In the genomic region with DNA sequence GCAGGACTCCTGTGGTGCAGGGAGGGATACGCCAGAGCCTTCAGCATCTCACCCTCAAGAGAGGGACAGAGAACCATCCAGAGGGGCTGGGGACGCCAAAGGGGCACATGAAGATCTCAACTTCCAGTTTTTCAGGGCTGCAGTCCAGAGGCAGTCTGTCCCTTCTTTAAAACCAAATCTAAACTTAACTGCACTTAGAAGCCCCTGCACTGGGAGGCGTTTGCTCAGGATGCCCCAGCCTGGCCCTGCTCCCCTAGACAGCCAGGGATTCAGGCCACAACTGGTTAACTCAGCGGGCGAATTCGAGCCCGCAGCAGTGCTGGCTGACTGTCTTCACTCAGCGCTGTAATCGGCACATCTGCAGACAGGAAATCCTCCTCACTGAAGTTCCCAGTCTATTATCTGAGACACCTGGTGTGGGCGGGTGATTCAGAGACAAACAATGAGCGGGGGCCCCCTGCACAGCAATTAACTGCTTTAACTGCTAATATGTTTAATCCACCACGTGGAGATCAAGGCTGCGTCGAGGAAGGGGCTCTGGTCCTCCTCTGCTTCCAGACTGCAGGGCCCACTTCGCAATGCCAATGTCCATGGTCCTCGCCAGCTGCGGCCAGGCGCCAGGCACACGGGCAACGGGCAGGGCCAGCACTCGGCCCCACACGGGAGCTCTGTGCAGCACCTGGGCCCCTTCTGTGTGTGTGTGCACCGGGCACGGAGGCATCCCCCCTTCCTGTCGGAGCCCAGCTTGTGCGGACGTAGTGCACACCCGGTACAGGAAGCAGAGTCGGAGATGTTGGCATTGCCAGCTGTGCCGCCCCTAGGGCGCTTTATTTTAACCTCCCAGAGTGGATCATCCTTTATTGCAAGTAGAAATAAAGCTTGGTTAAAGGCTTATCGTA, we compare ENCODE assay signal across 8 cellular contexts. TPM values are rescaled to one million over a fixed set of nuclear protein-coding genes. Genes with fewer than 3 reads are reported as not detected.
DNase-seq lines count a peak whose midpoint lies in the region; ATAC-seq, FAIRE-seq and TF ChIP-seq lines count a peak whose summit lies in the region.

No MANE protein-coding gene starts in this region.

- H3K79me2 ChIP-seq in GM23338 (replicated peaks; ENCODE audit: insufficient read depth): no peaks in the 10 kb centered on the region
- H3K79me2 ChIP-seq in H1 (ENCODE audit: control insufficient read depth in 1 of 2, insufficient read depth in 2 of 2, low read length in 2 of 2): no peaks in the 10 kb centered on the region

- peak overlapping the region; percentile 35; the same call in 1 of the 2 replicates for H2AFZ ChIP-seq in GM23338
- H2AFZ ChIP-seq in H1 (ENCODE audit: low read length): no peak overlapping the region
- peak overlapping the region; percentile 57 for H2AFZ ChIP-seq in neuron (ENCODE audit: low read depth, low read length)

- peaks cover 16% of the 10 kb centered on the region for H3K27me3 Mint-ChIP-seq in GM23338 (ENCODE audit: insufficient read depth, low read depth, poor library complexity)

- H2BK120ac ChIP-seq in H1 (replicated peaks; ENCODE audit: low read depth, low read length): peak overlapping the region; percentile 17

- H3K4me1 Mint-ChIP-seq in GM23338: peaks cover 31% of the 10 kb centered on the region

- H3K9me2 ChIP-seq in GM23338 (ENCODE audit: insufficient read depth): no peaks in the 10 kb centered on the region

- peak in 1 of 2 experiments; percentile 21; a peak in 1 of 4 replicates for TF ChIP-seq RAD21 in H1 (IDR thresholded peaks at IDR 0.05 in 1 of 2, conservative IDR thresholded peaks at IDR 0.05 in 1 of 2; ENCODE audit: low read depth in 2 of 2, low read length in 2 of 2)

- H3K4me2 ChIP-seq in GM23338 (peak overlapping the region; percentile 59; the same call in 1 of the 2 replicates), H1 (ENCODE audit: insufficient read depth in 1 of 2, low read depth in 2 of 2, low read length in 2 of 2) (no peak overlapping the region; a peak in 1 of 4 replicates)

- H4K91ac ChIP-seq in H1 (replicated peaks; ENCODE audit: insufficient read length, low read length): peak overlapping the region; percentile 98

- no peak overlapping the region for H4K5ac ChIP-seq in H1 (ENCODE audit: insufficient read length, low read depth, low read length)

- H3K36me3 Mint-ChIP-seq in GM23338 (ENCODE audit: low read depth): no peaks in the 10 kb centered on the region

- 0 out of 3 replicates have a peak, but pooled peaks of 1 of the 2 experiments have one; percentile 48 for TF ChIP-seq POLR2A in H1 (IDR thresholded peaks at IDR 0.05; ENCODE audit: control extremely low read depth in 1 of 2, low read depth in 2 of 2, low read length in 2 of 2)
- TF ChIP-seq POLR2A in transverse colon (IDR thresholded peaks at IDR 0.05): no peak

- H3K18ac ChIP-seq in H1 (ENCODE audit: extremely low read depth, low read length): peak overlapping the region; percentile 97; the same call in 1 of the 2 replicates

- H3K36me3 ChIP-seq in GM23338 (ENCODE audit: insufficient read depth) (no peaks in the 10 kb centered on the region), H1 (ENCODE audit: control insufficient read depth in 2 of 4, insufficient read depth in 4 of 4, low read length in 3 of 4) (no peaks in the 10 kb centered on the region), neuron (ENCODE audit: insufficient read depth, low read length) (no peaks in the 10 kb centered on the region), transverse colon (no peaks in the 10 kb centered on the region)

- intact Hi-C loops in transverse colon (cut with DNase I; ENCODE audit: low total_unique reads): no loop called here

- H3K23ac ChIP-seq in H1 (ENCODE audit: insufficient read length): no peak overlapping the region

- H3K14ac ChIP-seq in H1 (ENCODE audit: insufficient read length): no peak overlapping the region

- TF ChIP-seq EP300 in H1 (IDR thresholded peaks at IDR 0.05; ENCODE audit: borderline replicate concordance in 1 of 2, low read depth in 2 of 2, low read length in 2 of 2) (peak in 1 of 2 experiments; percentile 76; a peak in 1 of 3 replicates), transverse colon (IDR thresholded peaks at IDR 0.05; ENCODE audit: low read depth) (no peak)

- CTCF ChIA-PET in H1 (lab: Charles Lee; ENCODE audit: partially characterized antibody): interaction anchor here (0.8 to 9.5 kb wide), 13 partner anchors 9 to 161 kb away, joined by 3 to 69 read pairs (median 3); no protein-coding TSS in a partner anchor

- H3K4me1 ChIP-seq in GM23338 (ENCODE audit: insufficient read depth) (peaks cover 20% of the 10 kb centered on the region), H1 (replicated peaks in 1 of 4; ENCODE audit: control insufficient read depth in 3 of 4, insufficient read depth in 4 of 4, low read length in 3 of 4) (peaks cover 7 to 20% (median 18%) of the 10 kb centered on the region in 4 experiments), neuron (ENCODE audit: insufficient read depth, low read length) (peaks cover 23% of the 10 kb centered on the region), transverse colon (peaks cover 0 to 9% (median 4%) of the 10 kb centered on the region in 4 donors)

- POLR2A ChIA-PET in H1 (lab: Charles Lee; ENCODE audit: partially characterized antibody): interaction anchor here (0.6 to 1.4 kb wide), 4 partner anchors 11 to 189 kb away, joined by 3 to 6 read pairs (median 4); no protein-coding TSS in a partner anchor

- peak; percentile 71 for DNase-seq in AG08395 (ENCODE audit: low spot score)
- peak; percentile 90 for DNase-seq in GM23338 (ENCODE audit: low spot score)
- peak; percentile 64 for DNase-seq in NCI-H510A (lab: John Stamatoyannopoulos, UW)
- peak; percentile 53 to 89 for DNase-seq in activated CD4-positive, alpha-beta T cell treated with anti-CD3 and anti-CD28 coated beads, Interleukin-2, amount 50 U/mL, for 24 hours (ENCODE audit: low read depth in 1 of 2, low spot score in 1 of 2)
- peak in 1 of 2 experiments; percentile 78 for DNase-seq in H1 (ENCODE audit: low read depth in 1 of 2, low spot score in 2 of 2)
- no peak for DNase-seq in transverse colon

- peak; percentile 87 for ATAC-seq in GM23338
- no peak for ATAC-seq in GM18502 (IDR thresholded peaks at IDR 0.05; ENCODE audit: poor library complexity, unreplicated experiment)

- peak overlapping the region; percentile 92; the same call in 1 of the 2 replicates for H2BK15ac ChIP-seq in H1 (ENCODE audit: low read length)

- peaks cover 13% of the 10 kb centered on the region; the same call in 1 of the 2 replicates for H3F3A ChIP-seq in GM23338 (replicated peaks; ENCODE audit: low read depth)

- H3K9me3 ChIP-seq in H1 (ENCODE audit: insufficient read depth in 2 of 2, low read depth in 1 of 2, low read length in 1 of 2) (no peaks in the 10 kb centered on the region), neuron (ENCODE audit: low read length) (no peaks in the 10 kb centered on the region), transverse colon (no peaks in the 10 kb centered on the region)

- H3K27me3 ChIP-seq in GM23338 (ENCODE audit: insufficient read depth) (no peaks in the 10 kb centered on the region), H1 (replicated peaks in 1 of 4; ENCODE audit: control insufficient read depth in 3 of 4, extremely low read depth in 1 of 4, insufficient read depth in 3 of 4, low read length in 3 of 4) (peaks cover 0 to 2% (median 0%) of the 10 kb centered on the region in 4 experiments; a peak in 4 of 7 replicates), neuron (ENCODE audit: insufficient read depth, low read length) (peaks cover 25% of the 10 kb centered on the region), transverse colon (no peaks in the 10 kb centered on the region)

- peak overlapping the region; percentile 14; the same call in 1 of the 3 replicates for H3K4me3 Mint-ChIP-seq in GM23338

- H3K9me3 Mint-ChIP-seq in GM23338: no peaks in the 10 kb centered on the region

- H3K4me3 ChIP-seq in GM23338: no peak overlapping the region
- no peak overlapping the region for H3K4me3 ChIP-seq in H1 (ENCODE audit: extremely low read depth in 1 of 4, insufficient read depth in 2 of 4, low read depth in 3 of 4, low read length in 4 of 4)
- peak overlapping the region; percentile 25 for H3K4me3 ChIP-seq in neuron (ENCODE audit: low read length)
- H3K4me3 ChIP-seq in transverse colon: no peak overlapping the region

- peak overlapping the region; percentile 96 for H2BK12ac ChIP-seq in H1 (ENCODE audit: low read depth, low read length)

- H2BK20ac ChIP-seq in H1 (ENCODE audit: low read length): peak overlapping the region; percentile 91; the same call in 1 of the 2 replicates

- no peak overlapping the region for H3K56ac ChIP-seq in H1 (replicated peaks; ENCODE audit: insufficient read length, low read depth, low read length)

- peak in 1 of 2 experiments; percentile 10; a peak in 2 of 4 replicates for TF ChIP-seq CTCF in GM23338 (conservative IDR thresholded peaks at IDR 0.05; ENCODE audit: low read depth in 2 of 2)
- TF ChIP-seq CTCF in H1 (IDR thresholded peaks at IDR 0.05; ENCODE audit: control extremely low read depth in 1 of 3, insufficient read depth in 1 of 3, low read depth in 1 of 3, low read length in 3 of 3): peak in 1 of 3 experiments; percentile 5; a peak in 2 of 4 replicates
- no peak for TF ChIP-seq CTCF in transverse colon (IDR thresholded peaks at IDR 0.05)

- no peaks in the 10 kb centered on the region for H3K23me2 ChIP-seq in H1 (ENCODE audit: low read depth, low read length)

- peak overlapping the region; percentile 56 for H2AK5ac ChIP-seq in H1 (ENCODE audit: low read depth, low read length)

- 49% methylated on average over 32 of the region's 32 CpGs; no CpG with 5 or more reads in 1 of the 2 experiments for WGBS in H1 (ENCODE audit: extremely low coverage in 1 of 2, insufficient coverage in 1 of 2, insufficient read length in 1 of 2, insufficient replicate concordance in 2 of 2, low coverage in 1 of 2, low lambda C conversion rate in 2 of 2, missing lambda C conversion rate in 1 of 2), 2 experiments
- 53 to 60% methylated on average over 1 to 32 of the region's 32 CpGs for WGBS in transverse colon (ENCODE audit: low coverage in 1 of 2), 2 donors

- H4K20me1 ChIP-seq in GM23338 (replicated peaks; ENCODE audit: insufficient read depth) (no peaks in the 10 kb centered on the region), H1 (replicated peaks in 1 of 2; ENCODE audit: control insufficient read depth in 1 of 2, insufficient read depth in 2 of 2, low read length in 2 of 2) (no peaks in the 10 kb centered on the region)

- H3K4ac ChIP-seq in H1 (replicated peaks; ENCODE audit: insufficient read length, low read depth, low read length): peak overlapping the region; percentile 93

- H3K9ac ChIP-seq in H1 (replicated peaks in 1 of 4; ENCODE audit: extremely low read depth in 1 of 4, low read depth in 3 of 4, low read length in 3 of 4): no peak overlapping the region

- in situ Hi-C loops in transverse colon (cut with MboI; ENCODE audit: low pct_ligation_motif_present in 1 of 4, low pct_unique_long_range_greater_than_20kb in 1 of 4, low sequenced_read_pairs in 3 of 4): no loop called here

- FAIRE-seq in H1 (lab: Jason Lieb, UNC): peak; percentile 55

- peak overlapping the region; percentile 90; the same call in 1 of the 2 replicates for H2BK5ac ChIP-seq in H1 (ENCODE audit: low read depth, low read length)

- H3K79me1 ChIP-seq in H1 (ENCODE audit: low read depth, low read length): no peaks in the 10 kb centered on the region

- H4K8ac ChIP-seq in H1 (ENCODE audit: extremely low read depth, insufficient read depth, low read length): peak overlapping the region; percentile 75; the same call in 1 of the 2 replicates

- H3K27ac Mint-ChIP-seq in GM23338: peak overlapping the region; percentile 74; the same call in 1 of the 2 replicates

- H3K27ac ChIP-seq in GM23338 (ENCODE audit: low read depth) (peak overlapping the region; percentile 69; the same call in 1 of the 2 replicates), H1 (ENCODE audit: low read depth, low read length) (no peak overlapping the region), transverse colon (peak overlapping the region; percentile 38 to 62 (median 46))

RNA-seq across cellular contexts. Expression of a gene that starts 36.9 kb away (rescaled TPM):
- 19.2 and 27.8 TPM in 2 replicates for total RNA-seq in GM23338 (2014; rRNA removed; shearing (Covaris generic))
- 15.2 and 17.4 TPM in 2 replicates for polyA plus RNA-seq in GM23338 (2016; fragmentation: Nextera tagmentation; extraction: Ambion mirVana)
- 14.3 and 15.6 TPM in 2 replicates for total RNA-seq in H1 (2021; fragmentation: NEBNext Ultra II Directional; extraction: Animal tissue kit (Norgen Biotek cat#: 25700))
- 14.0 and 23.2 TPM in 2 replicates for polyA plus RNA-seq in H1 (2011; rRNA removed)
- 17.3 TPM for polyA plus RNA-seq in H1 (2011; cell fraction: cytosol; rRNA removed)
- polyA plus RNA-seq in H1 (2011; cell fraction: nucleus; rRNA removed): 21.9 TPM
- polyA plus RNA-seq in H1 (2012, experiment 1 of 2): 9.1 to 18.9 TPM (median 16.9 TPM) in 4 replicates
- 14.8 TPM for polyA plus RNA-seq in H1 (2012, experiment 2 of 2)
- 5.8 TPM for polyA plus RNA-seq in H1 (2013, experiment 1 of 2)
- 5.3 TPM for polyA plus RNA-seq in H1 (2013, experiment 2 of 2)
- 3.8 and 4.5 TPM in 2 replicates for polyA minus RNA-seq in H1 (2011; rRNA and poly(A)+ RNA removed)
- polyA minus RNA-seq in H1 (2011; cell fraction: cytosol; rRNA and poly(A)+ RNA removed): 6.1 TPM
- 5.6 TPM for polyA minus RNA-seq in H1 (2011; cell fraction: nucleus; rRNA and poly(A)+ RNA removed)
- 1 to 10 TPM in 3 of 4 donors, under 1 TPM in 1; 0.80 to 4.8 (median 2.8) TPM for total RNA-seq in transverse colon

RNA-seq across cellular contexts. Expression of a gene that starts 36.9 kb away (rescaled TPM):
- 17.4 and 19.2 TPM in 2 replicates for total RNA-seq in GM23338 (2014; rRNA removed; shearing (Covaris generic))
- polyA plus RNA-seq in GM23338 (2016; fragmentation: Nextera tagmentation; extraction: Ambion mirVana): 7.8 and 9.4 TPM in 2 replicates
- total RNA-seq in H1 (2021; fragmentation: NEBNext Ultra II Directional; extraction: Animal tissue kit (Norgen Biotek cat#: 25700)): 16.1 and 18.8 TPM in 2 replicates
- 11.5 and 15.5 TPM in 2 replicates for polyA plus RNA-seq in H1 (2011; rRNA removed)
- 9.8 TPM for polyA plus RNA-seq in H1 (2011; cell fraction: cytosol; rRNA removed)
- polyA plus RNA-seq in H1 (2011; cell fraction: nucleus; rRNA removed): 21.7 TPM
- 9.6 to 13.3 TPM (median 12.3 TPM) in 4 replicates for polyA plus RNA-seq in H1 (2012, experiment 1 of 2)
- 9.3 TPM for polyA plus RNA-seq in H1 (2012, experiment 2 of 2)
- polyA plus RNA-seq in H1 (2013, experiment 1 of 2): 7.9 TPM
- 7.7 TPM for polyA plus RNA-seq in H1 (2013, experiment 2 of 2)
- polyA minus RNA-seq in H1 (2011; rRNA and poly(A)+ RNA removed): 32.1 and 33.6 TPM in 2 replicates
- 10.3 TPM for polyA minus RNA-seq in H1 (2011; cell fraction: cytosol; rRNA and poly(A)+ RNA removed)
- 21.5 TPM for polyA minus RNA-seq in H1 (2011; cell fraction: nucleus; rRNA and poly(A)+ RNA removed)
- 10 to 100 TPM in 1 of 4 donors, 1 to 10 TPM in 3; 7.1 to 16.8 (median 7.8) TPM for total RNA-seq in transverse colon

RNA-seq across cellular contexts. Expression of a gene that starts 50.0 kb away (rescaled TPM):
- total RNA-seq in GM23338 (2014; rRNA removed; shearing (Covaris generic)): 29.8 and 35.1 TPM in 2 replicates
- polyA plus RNA-seq in GM23338 (2016; fragmentation: Nextera tagmentation; extraction: Ambion mirVana) (29.6 and 32.6 TPM in 2 replicates), H1 (2011; rRNA removed) (33.7 and 45.0 TPM in 2 replicates)
- total RNA-seq in H1 (2021; fragmentation: NEBNext Ultra II Directional; extraction: Animal tissue kit (Norgen Biotek cat#: 25700)): 15.2 and 16.6 TPM in 2 replicates
- polyA plus RNA-seq in H1 (2011; cell fraction: cytosol; rRNA removed): 30.8 TPM
- polyA plus RNA-seq in H1 (2011; cell fraction: nucleus; rRNA removed): 39.7 TPM
- 21.8 to 30.3 TPM (median 29.0 TPM) in 4 replicates for polyA plus RNA-seq in H1 (2012, experiment 1 of 2)
- polyA plus RNA-seq in H1 (2012, experiment 2 of 2): 26.2 TPM
- 12.0 TPM for polyA plus RNA-seq in H1 (2013, experiment 1 of 2)
- 10.6 TPM for polyA plus RNA-seq in H1 (2013, experiment 2 of 2)
- 9.1 and 11.6 TPM in 2 replicates for polyA minus RNA-seq in H1 (2011; rRNA and poly(A)+ RNA removed)
- polyA minus RNA-seq in H1 (2011; cell fraction: cytosol; rRNA and poly(A)+ RNA removed): 25.5 TPM
- polyA minus RNA-seq in H1 (2011; cell fraction: nucleus; rRNA and poly(A)+ RNA removed): 7.3 TPM
- 100 to 1,000 TPM in 1 of 4 donors, 10 to 100 TPM in 3; 58.5 to 103 (median 85.3) TPM for total RNA-seq in transverse colon

RNA-seq across cellular contexts. Expression of a gene that starts 50.0 kb away (rescaled TPM):
- total RNA-seq in GM23338 (2014; rRNA removed; shearing (Covaris generic)): 11.2 and 14.1 TPM in 2 replicates
- polyA plus RNA-seq in GM23338 (2016; fragmentation: Nextera tagmentation; extraction: Ambion mirVana) (9.2 and 12.4 TPM in 2 replicates), H1 (2011; rRNA removed) (21.9 and 25.0 TPM in 2 replicates)
- total RNA-seq in H1 (2021; fragmentation: NEBNext Ultra II Directional; extraction: Animal tissue kit (Norgen Biotek cat#: 25700)): 14.2 and 14.8 TPM in 2 replicates
- polyA plus RNA-seq in H1 (2011; cell fraction: cytosol; rRNA removed): 20.2 TPM
- 38.2 TPM for polyA plus RNA-seq in H1 (2011; cell fraction: nucleus; rRNA removed)
- 11.3 to 14.7 TPM (median 13.7 TPM) in 4 replicates for polyA plus RNA-seq in H1 (2012, experiment 1 of 2)
- 16.5 TPM for polyA plus RNA-seq in H1 (2012, experiment 2 of 2)
- polyA plus RNA-seq in H1 (2013, experiment 1 of 2): 8.1 TPM
- 9.0 TPM for polyA plus RNA-seq in H1 (2013, experiment 2 of 2)
- polyA minus RNA-seq in H1 (2011; rRNA and poly(A)+ RNA removed): 6.3 and 8.1 TPM in 2 replicates
- polyA minus RNA-seq in H1 (2011; cell fraction: cytosol; rRNA and poly(A)+ RNA removed): 6.8 TPM
- polyA minus RNA-seq in H1 (2011; cell fraction: nucleus; rRNA and poly(A)+ RNA removed): 13.8 TPM
- 10 to 100 TPM; 12.1 to 28.9 (median 21.6) TPM for total RNA-seq in transverse colon
